In the genomic region with DNA sequence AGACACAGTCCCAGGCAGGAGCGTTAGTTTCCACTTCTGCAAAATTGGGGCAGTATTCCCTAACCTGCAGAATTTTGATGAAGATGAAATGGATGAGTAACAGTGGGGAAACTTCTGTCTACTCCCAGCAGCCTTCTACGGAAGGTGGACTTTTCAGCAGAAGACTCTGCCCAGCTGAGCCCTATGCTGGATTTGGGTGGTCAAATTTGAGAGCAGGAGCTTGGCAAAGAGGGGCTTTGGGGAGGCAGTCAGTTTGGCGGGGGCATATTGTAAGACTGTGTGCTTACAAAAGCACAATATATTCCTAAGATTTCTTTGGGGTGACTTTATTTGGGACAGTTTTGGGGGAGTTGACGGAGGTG, we compare ENCODE assay signal across 14 cellular contexts.
"Had no signal": no experiment of that assay in that cellular context is flagged by ENCODE, and none has a peak within 500 bp of the region (broad histone marks: within the 10 kb centered on the region; RNA-seq: fewer than 3 reads in every experiment).

No MANE protein-coding gene starts in this region.

- H3K27ac Mint-ChIP-seq: activated B cell treated with CpG ODN at 0.5 μM for 24 hours; activated naive CD4-positive, alpha-beta T cell treated with anti-CD3 and anti-CD28 coated beads, Interleukin-2, amount 50 U/mL, for 24 hours; activated T-helper 2 cell treated with anti-CD3 and anti-CD28 coated beads, Interferon-gamma antibody, Interleukin-2, Interleukin-4, amounts not matched to agents 10 μg/mL and 5 μg/mL and 100 μg/mL, durations not matched to agents 14 hours and 24 hours and 36 hours; T-helper 17 cell had no signal

- H3K4me3 ChIP-seq: ovary, skin epidermis, thyroid gland had no signal

- H3K9me3 ChIP-seq: ovary, thyroid gland had no signal

- H3K27me3 Mint-ChIP-seq: activated B cell treated with CpG ODN at 0.5 μM for 24 hours; activated naive CD4-positive, alpha-beta T cell treated with anti-CD3 and anti-CD28 coated beads, Interleukin-2, amount 50 U/mL, for 24 hours; T-helper 17 cell had no signal

- H3K27me3 ChIP-seq: brain microvascular endothelial cell, foreskin keratinocyte, ovary, thyroid gland had no signal

- ATAC-seq: left ventricle myocardium superior, T-helper 17 cell had no signal

- H3K4me3 Mint-ChIP-seq: activated B cell treated with CpG ODN at 0.5 μM for 24 hours; activated naive CD4-positive, alpha-beta T cell treated with anti-CD3 and anti-CD28 coated beads, Interleukin-2, amount 50 U/mL, for 24 hours; T-helper 17 cell had no signal

- H3K9me3 Mint-ChIP-seq: activated B cell treated with CpG ODN at 0.5 μM for 24 hours; activated naive CD4-positive, alpha-beta T cell treated with anti-CD3 and anti-CD28 coated beads, Interleukin-2, amount 50 U/mL, for 24 hours; activated T-helper 2 cell treated with anti-CD3 and anti-CD28 coated beads, Interferon-gamma antibody, Interleukin-2, Interleukin-4, amounts not matched to agents 10 μg/mL and 5 μg/mL and 100 μg/mL, durations not matched to agents 14 hours and 24 hours and 36 hours had no signal

- H3K27ac ChIP-seq: brain microvascular endothelial cell, foreskin keratinocyte, ovary had no signal

- H3K36me3 ChIP-seq: ovary, thyroid gland had no signal

- DNase-seq: amygdala, brain microvascular endothelial cell, kidney, left ventricle myocardium superior, retina, SHP77 treated with DMSO at 0.1 percent for 48 hours, T-helper 17 cell, thyroid gland had no signal
